ENCODE assay signal across 1 cellular context in the genomic region with DNA sequence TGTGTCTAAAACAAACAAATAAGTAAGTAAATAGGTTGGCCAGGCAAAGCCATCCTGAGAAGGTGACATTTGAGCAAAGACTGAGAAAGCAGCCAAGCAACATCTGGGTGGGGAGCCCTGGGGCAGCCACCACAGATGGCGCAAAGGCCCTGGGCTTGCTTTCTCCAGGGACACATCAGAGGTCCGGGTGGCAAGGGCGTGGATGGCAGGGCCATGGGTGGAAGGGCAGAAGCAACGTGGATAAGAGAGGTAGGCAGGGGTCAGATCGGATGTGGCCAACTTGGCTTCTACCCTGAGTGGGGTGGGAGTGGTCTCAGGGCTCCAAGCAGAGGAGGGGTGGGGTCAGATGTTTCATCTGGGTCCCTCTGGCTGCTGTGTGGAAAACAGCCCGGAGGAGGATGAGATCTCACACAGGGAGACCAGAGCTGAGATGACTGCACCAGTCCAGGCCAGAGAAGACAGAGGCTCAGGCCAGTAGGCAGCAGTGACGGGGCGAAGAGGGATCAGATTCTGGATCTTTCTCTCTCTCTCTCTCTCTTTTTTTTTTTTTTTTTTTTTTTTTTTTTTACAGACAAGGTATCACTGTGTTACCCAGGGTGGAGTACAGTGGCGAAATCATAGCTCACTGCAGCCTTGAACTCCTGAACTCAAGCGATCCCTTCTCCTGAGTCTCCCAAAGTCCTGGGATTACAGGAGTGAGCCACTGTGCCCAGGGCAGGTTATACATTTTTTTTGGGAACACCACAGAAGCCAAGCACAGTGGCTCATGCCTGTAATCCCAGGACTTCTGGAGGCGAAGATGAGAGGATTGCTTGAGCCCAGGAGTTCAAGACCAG.
A peak's percentile ranks its signal among the peaks of the same experiment; 100 is the strongest.
TF ChIP-seq lines count a peak whose summit lies in the region.

No MANE protein-coding gene starts in this region.

TF ChIP-seq in K562, 482 proteins besides CTCF, POLR2A, EP300 and RAD21:
- TF ChIP-seq FOS (IDR thresholded peaks at IDR 0.05; ENCODE audit: extremely low read depth, insufficient read length) (no peak), MAZ (CRISPR knock-in tag; conservative IDR thresholded peaks at IDR 0.05 in 1 of 2, IDR thresholded peaks at IDR 0.05 in 1 of 2) (no peak; a peak in 1 of 4 replicates), HDGF (IDR thresholded peaks at IDR 0.05) (0 out of 2 replicates have a peak, but pooled peaks have one; percentile 69), BDP1 (IDR thresholded peaks at IDR 0.05; ENCODE audit: insufficient read depth, insufficient read length) (no peak), ERF (CRISPR knock-in tag; IDR thresholded peaks at IDR 0.05) (no peak), ZFP1 (CRISPR knock-in tag; IDR thresholded peaks at IDR 0.05) (no peak), HDAC2 (IDR thresholded peaks at IDR 0.05) (no peak), FOXA3 (CRISPR knock-in tag; conservative IDR thresholded peaks at IDR 0.05 in 1 of 2, IDR thresholded peaks at IDR 0.05 in 1 of 2) (no peak), MYNN (IDR thresholded peaks at IDR 0.05) (no peak), MYNN (CRISPR knock-in tag; IDR thresholded peaks at IDR 0.05) (no peak), PRPF4 (IDR thresholded peaks at IDR 0.05; ENCODE audit: insufficient read depth, low read depth, low read length, poor library complexity, severe bottlenecking) (no peak), ZNF384 (IDR thresholded peaks at IDR 0.05; ENCODE audit: low read depth, low read length) (peak; percentile 80), ZBTB17 (CRISPR knock-in tag; IDR thresholded peaks at IDR 0.05) (no peak), KLF13 (tag; IDR thresholded peaks at IDR 0.05; ENCODE audit: borderline replicate concordance, low read depth) (no peak), ZNF143 (CRISPR knock-in tag; IDR thresholded peaks at IDR 0.05) (no peak), ZBTB7A (IDR thresholded peaks at IDR 0.05; ENCODE audit: borderline replicate concordance, control insufficient read depth, low read depth, low read length) (peak; percentile 38; the same call in 1 of the 2 replicates), ZNF253 (CRISPR knock-in tag; conservative IDR thresholded peaks at IDR 0.05) (no peak), MCM7 (IDR thresholded peaks at IDR 0.05) (no peak), MEF2A (IDR thresholded peaks at IDR 0.05; ENCODE audit: control insufficient read depth, low read depth, low read length) (no peak), KLF10 (CRISPR knock-in tag; IDR thresholded peaks at IDR 0.05) (no peak), ZNF347 (CRISPR knock-in tag; IDR thresholded peaks at IDR 0.05; ENCODE audit: low read depth) (no peak), LCOR (CRISPR knock-in tag; IDR thresholded peaks at IDR 0.05) (no peak), NCOA1 (IDR thresholded peaks at IDR 0.05; ENCODE audit: low read depth) (no peak), TEAD2 (tag; IDR thresholded peaks at IDR 0.05) (no peak), ZNF766 (CRISPR knock-in tag; conservative IDR thresholded peaks at IDR 0.05) (0 out of 2 replicates have a peak, but pooled peaks have one; percentile 56), SUPT5H (IDR thresholded peaks at IDR 0.05) (no peak), SRSF3 (IDR thresholded peaks at IDR 0.05; ENCODE audit: insufficient read depth, low read length) (no peak), ZNF696 (CRISPR knock-in tag; conservative IDR thresholded peaks at IDR 0.05) (no peak), TOE1 (IDR thresholded peaks at IDR 0.05; ENCODE audit: borderline replicate concordance) (no peak), TOE1 (CRISPR knock-in tag; IDR thresholded peaks at IDR 0.05; ENCODE audit: borderline replicate concordance, low read depth) (no peak), CSDE1 (IDR thresholded peaks at IDR 0.05) (no peak), SAFB (IDR thresholded peaks at IDR 0.05; ENCODE audit: borderline replicate concordance, low read depth, low read length) (no peak), SOX6 (IDR thresholded peaks at IDR 0.05) (no peak), FOXK1 (CRISPR knock-in tag; IDR thresholded peaks at IDR 0.05; ENCODE audit: borderline replicate concordance) (no peak), FIP1L1 (IDR thresholded peaks at IDR 0.05; ENCODE audit: low read depth, low read length, poor library complexity, severe bottlenecking) (no peak), POLR2B (IDR thresholded peaks at IDR 0.05; ENCODE audit: low read depth, partially characterized antibody) (no peak)
- TF ChIP-seq, protein P1, sequence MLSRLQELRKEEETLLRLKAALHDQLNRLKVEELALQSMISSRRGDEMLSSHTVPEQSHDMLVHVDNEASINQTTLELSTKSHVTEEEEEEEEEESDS (CRISPR knock-in tag; IDR thresholded peaks at IDR 0.05) = no peak
- TF ChIP-seq, protein P2, sequence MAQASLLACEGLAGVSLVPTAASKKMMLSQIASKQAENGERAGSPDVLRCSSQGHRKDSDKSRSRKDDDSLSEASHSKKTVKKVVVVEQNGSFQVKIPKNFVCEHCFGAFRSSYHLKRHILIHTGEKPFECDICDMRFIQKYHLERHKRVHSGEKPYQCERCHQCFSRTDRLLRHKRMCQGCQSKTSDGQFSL (CRISPR knock-in tag; IDR thresholded peaks at IDR 0.05) = no peak
- TF ChIP-seq, protein P2 (tag; IDR thresholded peaks at IDR 0.05) = no peak
- TF ChIP-seq, protein P3, sequence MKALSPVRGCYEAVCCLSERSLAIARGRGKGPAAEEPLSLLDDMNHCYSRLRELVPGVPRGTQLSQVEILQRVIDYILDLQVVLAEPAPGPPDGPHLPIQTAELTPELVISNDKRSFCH (CRISPR knock-in tag; IDR thresholded peaks at IDR 0.05) = no peak
- TF ChIP-seq, protein P3 (tag; IDR thresholded peaks at IDR 0.05) = peak; percentile 27; the same call in 1 of the 2 replicates
- TF ChIP-seq, protein P4, sequence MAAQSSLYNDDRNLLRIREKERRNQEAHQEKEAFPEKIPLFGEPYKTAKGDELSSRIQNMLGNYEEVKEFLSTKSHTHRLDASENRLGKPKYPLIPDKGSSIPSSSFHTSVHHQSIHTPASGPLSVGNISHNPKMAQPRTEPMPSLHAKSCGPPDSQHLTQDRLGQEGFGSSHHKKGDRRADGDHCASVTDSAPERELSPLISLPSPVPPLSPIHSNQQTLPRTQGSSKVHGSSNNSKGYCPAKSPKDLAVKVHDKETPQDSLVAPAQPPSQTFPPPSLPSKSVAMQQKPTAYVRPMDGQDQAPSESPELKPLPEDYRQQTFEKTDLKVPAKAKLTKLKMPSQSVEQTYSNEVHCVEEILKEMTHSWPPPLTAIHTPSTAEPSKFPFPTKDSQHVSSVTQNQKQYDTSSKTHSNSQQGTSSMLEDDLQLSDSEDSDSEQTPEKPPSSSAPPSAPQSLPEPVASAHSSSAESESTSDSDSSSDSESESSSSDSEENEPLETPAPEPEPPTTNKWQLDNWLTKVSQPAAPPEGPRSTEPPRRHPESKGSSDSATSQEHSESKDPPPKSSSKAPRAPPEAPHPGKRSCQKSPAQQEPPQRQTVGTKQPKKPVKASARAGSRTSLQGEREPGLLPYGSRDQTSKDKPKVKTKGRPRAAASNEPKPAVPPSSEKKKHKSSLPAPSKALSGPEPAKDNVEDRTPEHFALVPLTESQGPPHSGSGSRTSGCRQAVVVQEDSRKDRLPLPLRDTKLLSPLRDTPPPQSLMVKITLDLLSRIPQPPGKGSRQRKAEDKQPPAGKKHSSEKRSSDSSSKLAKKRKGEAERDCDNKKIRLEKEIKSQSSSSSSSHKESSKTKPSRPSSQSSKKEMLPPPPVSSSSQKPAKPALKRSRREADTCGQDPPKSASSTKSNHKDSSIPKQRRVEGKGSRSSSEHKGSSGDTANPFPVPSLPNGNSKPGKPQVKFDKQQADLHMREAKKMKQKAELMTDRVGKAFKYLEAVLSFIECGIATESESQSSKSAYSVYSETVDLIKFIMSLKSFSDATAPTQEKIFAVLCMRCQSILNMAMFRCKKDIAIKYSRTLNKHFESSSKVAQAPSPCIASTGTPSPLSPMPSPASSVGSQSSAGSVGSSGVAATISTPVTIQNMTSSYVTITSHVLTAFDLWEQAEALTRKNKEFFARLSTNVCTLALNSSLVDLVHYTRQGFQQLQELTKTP (IDR thresholded peaks at IDR 0.05; ENCODE audit: low read depth in 1 of 2, partially characterized antibody in 2 of 2) = no peak
- TF ChIP-seq, protein P5, sequence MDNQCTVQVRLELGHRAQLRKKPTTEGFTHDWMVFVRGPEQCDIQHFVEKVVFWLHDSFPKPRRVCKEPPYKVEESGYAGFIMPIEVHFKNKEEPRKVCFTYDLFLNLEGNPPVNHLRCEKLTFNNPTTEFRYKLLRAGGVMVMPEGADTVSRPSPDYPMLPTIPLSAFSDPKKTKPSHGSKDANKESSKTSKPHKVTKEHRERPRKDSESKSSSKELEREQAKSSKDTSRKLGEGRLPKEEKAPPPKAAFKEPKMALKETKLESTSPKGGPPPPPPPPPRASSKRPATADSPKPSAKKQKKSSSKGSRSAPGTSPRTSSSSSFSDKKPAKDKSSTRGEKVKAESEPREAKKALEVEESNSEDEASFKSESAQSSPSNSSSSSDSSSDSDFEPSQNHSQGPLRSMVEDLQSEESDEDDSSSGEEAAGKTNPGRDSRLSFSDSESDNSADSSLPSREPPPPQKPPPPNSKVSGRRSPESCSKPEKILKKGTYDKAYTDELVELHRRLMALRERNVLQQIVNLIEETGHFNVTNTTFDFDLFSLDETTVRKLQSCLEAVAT (IDR thresholded peaks at IDR 0.05) = no peak
- TF ChIP-seq, protein P6, sequence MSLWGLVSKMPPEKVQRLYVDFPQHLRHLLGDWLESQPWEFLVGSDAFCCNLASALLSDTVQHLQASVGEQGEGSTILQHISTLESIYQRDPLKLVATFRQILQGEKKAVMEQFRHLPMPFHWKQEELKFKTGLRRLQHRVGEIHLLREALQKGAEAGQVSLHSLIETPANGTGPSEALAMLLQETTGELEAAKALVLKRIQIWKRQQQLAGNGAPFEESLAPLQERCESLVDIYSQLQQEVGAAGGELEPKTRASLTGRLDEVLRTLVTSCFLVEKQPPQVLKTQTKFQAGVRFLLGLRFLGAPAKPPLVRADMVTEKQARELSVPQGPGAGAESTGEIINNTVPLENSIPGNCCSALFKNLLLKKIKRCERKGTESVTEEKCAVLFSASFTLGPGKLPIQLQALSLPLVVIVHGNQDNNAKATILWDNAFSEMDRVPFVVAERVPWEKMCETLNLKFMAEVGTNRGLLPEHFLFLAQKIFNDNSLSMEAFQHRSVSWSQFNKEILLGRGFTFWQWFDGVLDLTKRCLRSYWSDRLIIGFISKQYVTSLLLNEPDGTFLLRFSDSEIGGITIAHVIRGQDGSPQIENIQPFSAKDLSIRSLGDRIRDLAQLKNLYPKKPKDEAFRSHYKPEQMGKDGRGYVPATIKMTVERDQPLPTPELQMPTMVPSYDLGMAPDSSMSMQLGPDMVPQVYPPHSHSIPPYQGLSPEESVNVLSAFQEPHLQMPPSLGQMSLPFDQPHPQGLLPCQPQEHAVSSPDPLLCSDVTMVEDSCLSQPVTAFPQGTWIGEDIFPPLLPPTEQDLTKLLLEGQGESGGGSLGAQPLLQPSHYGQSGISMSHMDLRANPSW (CRISPR knock-in tag; IDR thresholded peaks at IDR 0.05) = no peak
- TF ChIP-seq, protein P7, sequence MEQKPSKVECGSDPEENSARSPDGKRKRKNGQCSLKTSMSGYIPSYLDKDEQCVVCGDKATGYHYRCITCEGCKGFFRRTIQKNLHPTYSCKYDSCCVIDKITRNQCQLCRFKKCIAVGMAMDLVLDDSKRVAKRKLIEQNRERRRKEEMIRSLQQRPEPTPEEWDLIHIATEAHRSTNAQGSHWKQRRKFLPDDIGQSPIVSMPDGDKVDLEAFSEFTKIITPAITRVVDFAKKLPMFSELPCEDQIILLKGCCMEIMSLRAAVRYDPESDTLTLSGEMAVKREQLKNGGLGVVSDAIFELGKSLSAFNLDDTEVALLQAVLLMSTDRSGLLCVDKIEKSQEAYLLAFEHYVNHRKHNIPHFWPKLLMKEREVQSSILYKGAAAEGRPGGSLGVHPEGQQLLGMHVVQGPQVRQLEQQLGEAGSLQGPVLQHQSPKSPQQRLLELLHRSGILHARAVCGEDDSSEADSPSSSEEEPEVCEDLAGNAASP (IDR thresholded peaks at IDR 0.05) = no peak
- TF ChIP-seq, protein P8, sequence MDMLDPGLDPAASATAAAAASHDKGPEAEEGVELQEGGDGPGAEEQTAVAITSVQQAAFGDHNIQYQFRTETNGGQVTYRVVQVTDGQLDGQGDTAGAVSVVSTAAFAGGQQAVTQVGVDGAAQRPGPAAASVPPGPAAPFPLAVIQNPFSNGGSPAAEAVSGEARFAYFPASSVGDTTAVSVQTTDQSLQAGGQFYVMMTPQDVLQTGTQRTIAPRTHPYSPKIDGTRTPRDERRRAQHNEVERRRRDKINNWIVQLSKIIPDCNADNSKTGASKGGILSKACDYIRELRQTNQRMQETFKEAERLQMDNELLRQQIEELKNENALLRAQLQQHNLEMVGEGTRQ (CRISPR knock-in tag; IDR thresholded peaks at IDR 0.05) = no peak
TF ChIP-seq in K562: peak in this region for 5.
